ENCODE assay signal across 15 cellular contexts in the genomic region with DNA sequence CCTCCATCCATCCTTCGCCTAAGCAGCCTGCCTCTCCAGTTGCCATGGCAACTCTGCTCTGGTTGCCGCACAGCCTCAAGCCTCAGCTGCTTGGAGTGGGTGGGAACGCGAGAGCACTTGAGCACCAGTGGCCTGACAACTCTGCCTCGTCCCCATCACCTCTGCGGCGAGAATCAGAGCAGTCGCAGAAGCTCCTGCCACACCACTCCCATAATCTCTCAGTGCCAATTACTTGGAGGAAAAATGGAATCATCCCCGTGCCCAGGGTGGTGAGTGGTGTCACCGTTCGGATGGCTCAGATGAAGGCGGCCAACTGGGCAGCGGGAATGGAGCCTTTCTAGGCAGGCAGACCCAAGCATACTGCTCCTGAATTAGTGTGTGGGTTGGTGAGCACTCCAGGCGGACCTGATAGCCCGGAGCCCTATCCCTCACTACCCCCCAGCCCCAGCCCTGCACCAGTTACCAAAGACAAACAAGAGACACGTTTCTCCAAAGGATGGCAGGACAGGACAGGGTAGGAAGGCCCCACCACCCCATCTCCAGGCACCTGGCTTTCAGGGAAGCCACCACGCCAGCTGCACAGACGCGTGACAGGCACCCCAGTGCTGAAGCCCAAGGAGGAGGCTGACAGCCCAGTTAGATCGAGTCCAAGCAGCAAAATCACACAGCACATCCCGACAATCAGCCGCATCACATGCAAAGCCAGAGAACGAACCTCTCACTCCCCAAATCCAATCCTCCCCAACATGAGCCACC.
DNase-seq lines count a peak whose midpoint lies in the region; TF ChIP-seq lines count a peak whose summit lies in the region.
"Had no signal": no experiment of that assay in that cellular context is flagged by ENCODE, and none has a peak within 500 bp of the region (broad histone marks: within the 10 kb centered on the region; RNA-seq: fewer than 3 reads in every experiment).

No MANE protein-coding gene starts in this region.

- H3K27me3 ChIP-seq in BE2C = no peaks in the 10 kb centered on the region
- H3K27me3 ChIP-seq: heart right ventricle had no signal

- H3K27me3 Mint-ChIP-seq in type B pancreatic cell = no peaks in the 10 kb centered on the region
- H3K27me3 Mint-ChIP-seq: activated naive CD4-positive, alpha-beta T cell treated with anti-CD3 and anti-CD28 coated beads, Interleukin-2, amount 10 ng/mL, durations not matched to agents 7 days and 5 days; brain; CD4-positive, alpha-beta T cell; stimulated activated naive B cell treated with anti-CD40 and anti-IgM and Interleukin-4, amounts not matched to agents 10 μg/mL and 1 μg/mL and 100 μg/mL, for 72 hours had no signal

- H3K27ac Mint-ChIP-seq in type B pancreatic cell = no peak overlapping the region
- H3K27ac Mint-ChIP-seq: activated naive CD4-positive, alpha-beta T cell treated with anti-CD3 and anti-CD28 coated beads, Interleukin-2, amount 10 ng/mL, durations not matched to agents 7 days and 5 days; CD4-positive, alpha-beta T cell; stimulated activated naive B cell treated with anti-CD40 and anti-IgM and Interleukin-4, amounts not matched to agents 10 μg/mL and 1 μg/mL and 100 μg/mL, for 72 hours; T-helper 2 cell treated with Interferon-gamma antibody and Interleukin-4, amounts not matched to agents 5 μg/mL and 100 μg/mL, for 36 hours had no signal

- no peaks in the 10 kb centered on the region for H3K9me3 ChIP-seq in BE2C

- H3K4me3 ChIP-seq in BE2C (ENCODE audit: low read depth, low read length) = no peak overlapping the region
- H3K4me3 ChIP-seq: heart right ventricle had no signal

- no peak overlapping the region for H3K4me3 Mint-ChIP-seq in type B pancreatic cell
- H3K4me3 Mint-ChIP-seq: activated naive CD4-positive, alpha-beta T cell treated with anti-CD3 and anti-CD28 coated beads, Interleukin-2, amount 10 ng/mL, durations not matched to agents 7 days and 5 days; brain; CD4-positive, alpha-beta T cell; stimulated activated naive B cell treated with anti-CD40 and anti-IgM and Interleukin-4, amounts not matched to agents 10 μg/mL and 1 μg/mL and 100 μg/mL, for 72 hours; T-helper 2 cell treated with Interferon-gamma antibody and Interleukin-4, amounts not matched to agents 5 μg/mL and 100 μg/mL, for 36 hours had no signal

- H3K9me3 Mint-ChIP-seq in type B pancreatic cell = no peaks in the 10 kb centered on the region
- H3K9me3 Mint-ChIP-seq: CD4-positive, alpha-beta T cell had no signal

- H3K36me3 Mint-ChIP-seq in type B pancreatic cell = no peaks in the 10 kb centered on the region
- H3K36me3 Mint-ChIP-seq: activated naive CD4-positive, alpha-beta T cell treated with anti-CD3 and anti-CD28 coated beads, Interleukin-2, amount 10 ng/mL, durations not matched to agents 7 days and 5 days; brain; stimulated activated naive B cell treated with anti-CD40 and anti-IgM and Interleukin-4, amounts not matched to agents 10 μg/mL and 1 μg/mL and 100 μg/mL, for 72 hours had no signal

- H3K4me1 ChIP-seq in BE2C = no peaks in the 10 kb centered on the region
- H3K4me1 ChIP-seq: heart right ventricle had no signal

- DNase-seq in activated CD8-positive, alpha-beta memory T cell treated with anti-CD3 and anti-CD28 coated beads, Interleukin-2, amount 50 U/mL, for 48 hours = peak; percentile 23
- DNase-seq in activated CD8-positive, alpha-beta memory T cell treated with anti-CD3 and anti-CD28 coated beads for 24 hours = no peak
- DNase-seq in anterior cingulate cortex (lab: John Stamatoyannopoulos, UW) (peak in 49 of 58 donors; percentile 8 to 88 (median 59)), middle frontal gyrus (ENCODE audit: extremely low spot score, low spot score) (peak; percentile 73), type B pancreatic cell (ENCODE audit: extremely low spot score, unreplicated experiment) (peak; percentile 58), MV-4-11 (lab: John Stamatoyannopoulos, UW) (no peak), NCI-H2081 (lab: John Stamatoyannopoulos, UW) (no peak), BE2C (no peak)
- DNase-seq: activated naive CD4-positive, alpha-beta T cell treated with anti-CD3 and anti-CD28 coated beads, Interleukin-2, amount 10 ng/mL, durations not matched to agents 7 days and 5 days; heart right ventricle; SHP77 treated with DMSO at 0.1 percent for 48 hours; stimulated activated naive B cell treated with anti-CD40 and anti-IgM and Interleukin-4, amounts not matched to agents 10 μg/mL and 1 μg/mL and 100 μg/mL, for 72 hours had no signal

- TF ChIP-seq CTCF in type B pancreatic cell (conservative IDR thresholded peaks at IDR 0.05) (no peak), BE2C (IDR thresholded peaks at IDR 0.05; ENCODE audit: low read depth, low read length) (no peak)

- H3K36me3 ChIP-seq in BE2C = no peaks in the 10 kb centered on the region
- H3K36me3 ChIP-seq: heart right ventricle had no signal

- no peaks in the 10 kb centered on the region for H3K4me1 Mint-ChIP-seq in type B pancreatic cell (ENCODE audit: unreplicated experiment)
- H3K4me1 Mint-ChIP-seq: activated naive CD4-positive, alpha-beta T cell treated with anti-CD3 and anti-CD28 coated beads, Interleukin-2, amount 10 ng/mL, durations not matched to agents 7 days and 5 days; stimulated activated naive B cell treated with anti-CD40 and anti-IgM and Interleukin-4, amounts not matched to agents 10 μg/mL and 1 μg/mL and 100 μg/mL, for 72 hours had no signal

Comparison
In these comparisons a context has a peak if more than half of its experiments do, and no peak if none do; other contexts are left out.
1. DNase-seq: peak in activated CD8-positive, alpha-beta memory T cell treated with anti-CD3 and anti-CD28 coated beads, Interleukin-2, amount 50 U/mL, for 48 hours (single experiment), anterior cingulate cortex (49 of 58), middle frontal gyrus (single experiment) and type B pancreatic cell (single experiment); none in activated CD8-positive, alpha-beta memory T cell treated with anti-CD3 and anti-CD28 coated beads for 24 hours (single experiment), MV-4-11 (single experiment), NCI-H2081 (0 of 2) and BE2C (single experiment).